In genomic region chr9:91163773-91164471, GRCh38 we compare ENCODE assay signal across 9 cellular contexts.
DNase-seq lines count a peak whose midpoint lies in the region; ATAC-seq and TF ChIP-seq lines count a peak whose summit lies in the region.
"Had no signal": no experiment of that assay in that cellular context is flagged by ENCODE, and none has a peak within 500 bp of the region (broad histone marks: within the 10 kb centered on the region; RNA-seq: fewer than 3 reads in every experiment).

No MANE protein-coding gene starts in this region.

- H2AFZ ChIP-seq in HCT116 (ENCODE audit: low read depth, low read length, poor library complexity, severe bottlenecking): no peak overlapping the region

- H3K9me2 ChIP-seq in HCT116 (ENCODE audit: insufficient read depth): no peaks in the 10 kb centered on the region

- peak overlapping the region; percentile 89 for H3K27ac ChIP-seq in BLaER1
- no peak overlapping the region for H3K27ac ChIP-seq in HCT116 (ENCODE audit: low read depth, low read length)

- H3K4me1 ChIP-seq in BLaER1 (peaks cover 77% of the 10 kb centered on the region), HCT116 (ENCODE audit: control insufficient read depth in 1 of 2, insufficient read depth in 2 of 2, low read length in 2 of 2) (peaks cover 16 to 43% of the 10 kb centered on the region in 2 experiments), HAP-1 (no peaks in the 10 kb centered on the region)

- peak overlapping the region; percentile 89 for H3K4me2 ChIP-seq in BLaER1
- H3K4me2 ChIP-seq in HCT116 (ENCODE audit: low read length): peak overlapping the region; percentile 61

- TF ChIP-seq CTCF in HCT116 (IDR thresholded peaks at IDR 0.05 in 2 of 3, conservative IDR thresholded peaks at IDR 0.05 in 1 of 3; ENCODE audit: borderline replicate concordance in 1 of 3, insufficient read depth in 1 of 3, low read depth in 2 of 3, low read length in 2 of 3): no peak

- H3K9me3 ChIP-seq in BLaER1 (peaks cover 8% of the 10 kb centered on the region; the same call in 1 of the 2 replicates), HCT116 (ENCODE audit: control insufficient read depth in 1 of 2, insufficient read depth in 1 of 2, low read depth in 1 of 2, low read length in 2 of 2) (no peaks in the 10 kb centered on the region), HAP-1 (no peaks in the 10 kb centered on the region)

- no peak for TF ChIP-seq POLR2A in HCT116 (IDR thresholded peaks at IDR 0.05; ENCODE audit: borderline replicate concordance, extremely low read depth, insufficient read depth, insufficient read length)

- H3K4me3 ChIP-seq in BLaER1 (peak overlapping the region; percentile 62; the same call in 1 of the 2 replicates), HCT116 (replicated peaks in 1 of 2; ENCODE audit: low read depth in 1 of 2, low read length in 2 of 2) (no peak overlapping the region), HAP-1 (no peak overlapping the region)

- H3K27me3 ChIP-seq in BLaER1: no peaks in the 10 kb centered on the region
- no peaks in the 10 kb centered on the region for H3K27me3 ChIP-seq in HCT116 (ENCODE audit: insufficient read depth, low read length)
- no peaks in the 10 kb centered on the region for H3K27me3 ChIP-seq in HAP-1 (ENCODE audit: low read depth)

- RAD21 ChIA-PET in HCT116 (lab: Charles Lee; ENCODE audit: low non-redundant PET in 1 of 2, low total read pairs in 2 of 2, uncharacterized antibody in 2 of 2, unreplicated experiment in 2 of 2): interaction anchor here (0.6 to 0.7 kb wide), 2 partner anchors 34 to 249 kb away, joined by 3 read pairs; no protein-coding TSS in a partner anchor

- DNase-seq in HCT116 (ENCODE audit: low read depth, low spot score) (no peak), myocyte (ENCODE audit: low read depth) (peak; percentile 52), GM03348 (ENCODE audit: low spot score) (no peak), NCI-H446 (lab: John Stamatoyannopoulos, UW) (no peak), HAP-1 (ENCODE audit: low spot score in 2 of 2) (no peak), left ventricle myocardium superior (no peak)
- DNase-seq in activated T-cell treated with anti-CD3 and anti-CD28 coated beads, Interleukin-2, amount 50 U/mL, for 48 hours: peak; percentile 76 to 77
- DNase-seq: DMS153 had no signal

- peak; percentile 5; the same call in 1 of the 2 replicates for ATAC-seq in HCT116
- ATAC-seq in left ventricle myocardium superior: no peak

- no TSS peak for BruUV-seq in HCT116 (replicated peaks; lab: Mats Ljungman, UMichigan)

- no peak for TF ChIP-seq RAD21 in HCT116 (IDR thresholded peaks at IDR 0.05; ENCODE audit: low read depth)

- CTCF ChIA-PET in HCT116 (lab: Charles Lee): interaction anchor here (1.5 kb wide), 1 partner anchor 179 kb away, joined by 3 read pairs; no protein-coding TSS in a partner anchor

- intact Hi-C loops in HCT116 (cut with micrococcal nuclease) (no loop called here), left ventricle myocardium superior (cut with micrococcal nuclease) (no loop called here)

- H3K9ac ChIP-seq in BLaER1 (peak overlapping the region; percentile 84), HCT116 (ENCODE audit: low read length) (no peak overlapping the region)

- H3K79me2 ChIP-seq in HCT116 (ENCODE audit: insufficient read depth, low read length): no peaks in the 10 kb centered on the region

- H3K36me3 ChIP-seq in BLaER1 (no peaks in the 10 kb centered on the region), HCT116 (ENCODE audit: control insufficient read depth in 1 of 2, insufficient read depth in 2 of 2, low read length in 2 of 2) (no peaks in the 10 kb centered on the region), HAP-1 (replicated peaks) (no peaks in the 10 kb centered on the region)

- POLR2A ChIA-PET in HCT116 (lab: Charles Lee): no interaction called here

- in situ Hi-C loops in HAP-1 (cut with MboI; ENCODE audit: low sequenced_read_pairs): no loop called here

- H4K20me1 ChIP-seq in BLaER1 (no peaks in the 10 kb centered on the region), HCT116 (ENCODE audit: insufficient read depth) (no peaks in the 10 kb centered on the region)

TF ChIP-seq in HCT116, 20 proteins besides CTCF, POLR2A, EP300 and RAD21:
- TF ChIP-seq, protein P1, sequence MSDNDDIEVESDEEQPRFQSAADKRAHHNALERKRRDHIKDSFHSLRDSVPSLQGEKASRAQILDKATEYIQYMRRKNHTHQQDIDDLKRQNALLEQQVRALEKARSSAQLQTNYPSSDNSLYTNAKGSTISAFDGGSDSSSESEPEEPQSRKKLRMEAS (IDR thresholded peaks at IDR 0.05): no peak
- TF ChIP-seq YY1 (IDR thresholded peaks at IDR 0.05; ENCODE audit: extremely low read depth, insufficient replicate concordance, low read depth, low read length) (no peak), TCF7L2 (IDR thresholded peaks at IDR 0.05; ENCODE audit: borderline replicate concordance, extremely low read depth, insufficient read depth, insufficient read length) (no peak), EZH2phosphoT487 (IDR thresholded peaks at IDR 0.05; ENCODE audit: borderline replicate concordance) (no peak), CEBPB (IDR thresholded peaks at IDR 0.05; ENCODE audit: low read depth) (no peak), SRF (IDR thresholded peaks at IDR 0.05; ENCODE audit: low read depth) (no peak), EGR1 (IDR thresholded peaks at IDR 0.05; ENCODE audit: low read depth) (no peak), REST (IDR thresholded peaks at IDR 0.05; ENCODE audit: low read depth) (no peak), ZNF274 (IDR thresholded peaks at IDR 0.05; ENCODE audit: low read depth, low read length) (no peak), SIN3A (IDR thresholded peaks at IDR 0.05; ENCODE audit: low read depth) (no peak)

Comparison
In these comparisons a context has a peak if more than half of its experiments do, and no peak if none do; other contexts are left out.
1. DNase-seq: peak in activated T-cell treated with anti-CD3 and anti-CD28 coated beads, Interleukin-2, amount 50 U/mL, for 48 hours (2 of 2) and myocyte (single experiment); none in HCT116 (single experiment), GM03348 (single experiment), NCI-H446 (0 of 2), HAP-1 (0 of 2) and left ventricle myocardium superior (single experiment).